In the genomic region with DNA sequence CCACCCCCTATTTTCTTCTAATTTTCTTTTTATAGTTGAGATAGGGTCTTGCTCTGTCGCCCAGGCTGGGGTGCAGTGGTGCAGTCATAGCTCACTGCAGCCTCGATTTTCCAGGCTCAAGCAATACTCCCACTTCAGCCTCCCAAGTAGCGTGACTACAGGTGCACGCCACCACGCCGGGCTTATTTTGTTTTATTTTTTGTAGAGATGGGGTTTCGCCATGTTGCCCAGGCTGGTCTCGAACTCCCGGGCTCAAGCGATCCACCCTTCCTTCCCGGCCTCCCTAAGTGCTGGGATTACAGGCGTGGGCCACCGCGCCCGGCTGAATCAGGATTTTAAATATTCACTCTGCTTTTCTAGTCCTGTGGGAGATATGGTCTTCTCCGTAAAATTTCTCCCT, we compare ENCODE assay signal across 18 cellular contexts. TPM values are rescaled to one million over a fixed set of nuclear protein-coding genes. Genes with fewer than 3 reads are reported as not detected.
DNase-seq lines count a peak whose midpoint lies in the region; ATAC-seq and TF ChIP-seq lines count a peak whose summit lies in the region.
"Had no signal": no experiment of that assay in that cellular context is flagged by ENCODE, and none has a peak within 500 bp of the region (broad histone marks: within the 10 kb centered on the region; RNA-seq: fewer than 3 reads in every experiment).

No MANE protein-coding gene starts in this region.

- H3K9ac ChIP-seq in SK-N-SH (no peak overlapping the region), SU-DHL-6 (ENCODE audit: low read length) (no peak overlapping the region), iPS-15b (ENCODE audit: low read depth, low read length) (no peak overlapping the region)

- no peak for TF ChIP-seq EP300 in SK-N-SH (IDR thresholded peaks at IDR 0.05; ENCODE audit: borderline replicate concordance in 1 of 2, low read depth in 1 of 2, low read length in 1 of 2)

- CTCF ChIA-PET in SK-N-SH (lab: Yijun Ruan, JAX), result interaction anchor here (0.6 to 1.6 kb wide), 4 partner anchors 53 to 295 kb away, joined by 3 to 7 read pairs (median 3); no protein-coding TSS in a partner anchor

- H3K27ac Mint-ChIP-seq in progenitor cell of endocrine pancreas, result no peak overlapping the region

- H2AFZ ChIP-seq in SK-N-SH (ENCODE audit: low read depth) (peak overlapping the region; percentile 100; the same call in 1 of the 2 replicates), SU-DHL-6 (ENCODE audit: low read depth, low read length, severe bottlenecking) (peak overlapping the region; percentile 98)

- DNase-seq in SK-N-SH (no peak), progenitor cell of endocrine pancreas (ENCODE audit: low spot score, unreplicated experiment) (no peak), NCI-H1105 treated with DMSO at 0.1 percent for 48 hours (lab: John Stamatoyannopoulos, UW) (no peak), OCI-M2 (lab: John Stamatoyannopoulos, UW; ENCODE audit: unreplicated experiment) (no peak)
- DNase-seq: 8988T; activated CD8-positive, alpha-beta memory T cell treated with anti-CD3 and anti-CD28 coated beads, Interleukin-2, amount 50 U/mL, for 48 hours; activated naive CD4-positive, alpha-beta T cell treated with anti-CD3 and anti-CD28 coated beads, Interleukin-2, amount 50 U/mL, for 16 hours; effector CD4-positive, alpha-beta T cell; Kasumi-1; left ventricle myocardium superior; NCI-H1694; T-helper 1 cell had no signal

- H3K9me3 Mint-ChIP-seq in progenitor cell of endocrine pancreas (ENCODE audit: low read depth), result no peaks in the 10 kb centered on the region
- H3K9me3 Mint-ChIP-seq: stimulated activated naive CD8-positive, alpha-beta T cell treated with anti-CD3 and anti-CD28 coated beads, Interleukin-15, Interleukin-2, amounts not matched to agents 100 ng/mL and 50 ng/mL, for 24 hours had no signal

- peak overlapping the region; percentile 92 for H3K4me3 Mint-ChIP-seq in progenitor cell of endocrine pancreas (ENCODE audit: low read depth)

- H3K9me2 ChIP-seq in SK-N-SH, result no peaks in the 10 kb centered on the region
- H3K9me2 ChIP-seq in SU-DHL-6 (replicated peaks; ENCODE audit: insufficient read depth, low read length), result no peaks in the 10 kb centered on the region

- H4K20me1 ChIP-seq in SK-N-SH (ENCODE audit: insufficient read depth) (no peaks in the 10 kb centered on the region), SU-DHL-6 (ENCODE audit: low read depth, low read length) (no peaks in the 10 kb centered on the region)

- POLR2A ChIA-PET in SK-N-SH (lab: Yijun Ruan, JAX), result interaction anchor here (1.3 kb wide), 1 partner anchor 9 kb away, joined by 15 read pairs; a partner anchor contains a TSS

- TF ChIP-seq CTCF in SK-N-SH (IDR thresholded peaks at IDR 0.05), result no peak
- no peak for TF ChIP-seq CTCF in SU-DHL-6 (IDR thresholded peaks at IDR 0.05; ENCODE audit: insufficient read depth, low read length, poor library complexity, severe bottlenecking)
- TF ChIP-seq CTCF in progenitor cell of endocrine pancreas (IDR thresholded peaks at IDR 0.05; ENCODE audit: unreplicated experiment), result no peak

- H3K4me1 ChIP-seq in SK-N-SH (ENCODE audit: control insufficient read depth in 1 of 2, insufficient read depth in 2 of 2, low read depth in 1 of 2, low read length in 1 of 2) (no peaks in the 10 kb centered on the region; a peak in 1 of 4 replicates), iPS-15b (ENCODE audit: control insufficient read depth, insufficient read depth, low read length) (no peaks in the 10 kb centered on the region)

- no peak for ATAC-seq in SK-N-SH treated with all-trans-retinoic acid at 6 μM for 48 hours
- no peak for ATAC-seq in HG03175 (IDR thresholded peaks at IDR 0.05; ENCODE audit: unreplicated experiment)
- ATAC-seq: activated CD4-positive, CD25-positive, alpha-beta regulatory T cell treated with anti-CD3 and anti-CD28 coated beads, Interleukin-2, amount 50 U/mL, for 24 hours had no signal

- no peaks in the 10 kb centered on the region for H3K9me3 ChIP-seq in SK-N-SH
- no peaks in the 10 kb centered on the region for H3K9me3 ChIP-seq in SU-DHL-6 (ENCODE audit: insufficient read depth, low read length)
- no peaks in the 10 kb centered on the region for H3K9me3 ChIP-seq in iPS-15b (ENCODE audit: control insufficient read depth, insufficient read depth, low read length)

- H3K27me3 ChIP-seq in SK-N-SH (ENCODE audit: insufficient read depth) (no peaks in the 10 kb centered on the region), SU-DHL-6 (ENCODE audit: low read length) (no peaks in the 10 kb centered on the region), iPS-15b (ENCODE audit: control insufficient read depth, insufficient read depth, low read length) (peaks cover 3% of the 10 kb centered on the region)

- TF ChIP-seq RAD21 in SK-N-SH (IDR thresholded peaks at IDR 0.05; ENCODE audit: low read length), result no peak

- H3K4me1 Mint-ChIP-seq in progenitor cell of endocrine pancreas (ENCODE audit: low read depth), result peaks cover 7% of the 10 kb centered on the region

- H3K36me3 ChIP-seq in SK-N-SH (replicated peaks in 1 of 2; ENCODE audit: control insufficient read depth in 1 of 2, insufficient read depth in 2 of 2, low read length in 1 of 2), result peaks cover 6 to 8% of the 10 kb centered on the region in 2 experiments
- no peaks in the 10 kb centered on the region for H3K36me3 ChIP-seq in SU-DHL-6 (ENCODE audit: low read length)
- H3K36me3 ChIP-seq in iPS-15b (ENCODE audit: control insufficient read depth, insufficient read depth, low read length), result no peaks in the 10 kb centered on the region

- 95% methylated on average over 16 of the region's 16 CpGs for WGBS in SK-N-SH (ENCODE audit: low lambda C conversion rate)

- H3K27ac ChIP-seq in SK-N-SH (ENCODE audit: low read depth in 2 of 2, low read length in 1 of 2) (no peak overlapping the region), SU-DHL-6 (ENCODE audit: low read depth, low read length) (no peak overlapping the region)

- H3K4me2 ChIP-seq in SK-N-SH, result 0 out of 2 replicates have a peak overlapping the region, but pooled peaks have one; percentile 98
- H3K4me2 ChIP-seq in SU-DHL-6 (ENCODE audit: low read depth, low read length, poor library complexity, severe bottlenecking), result peak overlapping the region; percentile 90

- peaks cover 23% of the 10 kb centered on the region for H3F3A ChIP-seq in SK-N-SH (replicated peaks; ENCODE audit: insufficient read depth)
- peaks cover 3% of the 10 kb centered on the region; the same call in 1 of the 2 replicates for H3F3A ChIP-seq in SU-DHL-6 (ENCODE audit: insufficient read depth)

- H3K27me3 Mint-ChIP-seq in progenitor cell of endocrine pancreas, result no peaks in the 10 kb centered on the region
- H3K27me3 Mint-ChIP-seq: stimulated activated naive CD8-positive, alpha-beta T cell treated with anti-CD3 and anti-CD28 coated beads, Interleukin-15, Interleukin-2, amounts not matched to agents 100 ng/mL and 50 ng/mL, for 24 hours had no signal

- H3K36me3 Mint-ChIP-seq in progenitor cell of endocrine pancreas (ENCODE audit: insufficient read depth), result peaks cover 9% of the 10 kb centered on the region

- H3K4me3 ChIP-seq in SK-N-SH (ENCODE audit: low read depth in 2 of 2, low read length in 1 of 2), result no peak overlapping the region
- no peak overlapping the region for H3K4me3 ChIP-seq in SU-DHL-6 (ENCODE audit: insufficient read depth, low read length, poor library complexity, severe bottlenecking)
- peak overlapping the region; percentile 79 for H3K4me3 ChIP-seq in iPS-15b (ENCODE audit: low read depth, low read length)

- H3K79me2 ChIP-seq in SK-N-SH (ENCODE audit: insufficient read depth) (no peaks in the 10 kb centered on the region), SU-DHL-6 (ENCODE audit: insufficient read depth, low read length) (no peaks in the 10 kb centered on the region)

TF ChIP-seq in SK-N-SH, 30 proteins besides CTCF, POLR2A, EP300 and RAD21 (continues in another document):
- TF ChIP-seq FOSL2 (IDR thresholded peaks at IDR 0.05; ENCODE audit: borderline replicate concordance, low read depth) (no peak), NRF1 (IDR thresholded peaks at IDR 0.05; ENCODE audit: low read depth, low read length) (no peak), TAF1 (IDR thresholded peaks at IDR 0.05; ENCODE audit: borderline replicate concordance, low read depth, low read length) (no peak), CHD2 (IDR thresholded peaks at IDR 0.05; ENCODE audit: low read length, partially characterized antibody) (no peak)
- TF ChIP-seq, protein P1, sequence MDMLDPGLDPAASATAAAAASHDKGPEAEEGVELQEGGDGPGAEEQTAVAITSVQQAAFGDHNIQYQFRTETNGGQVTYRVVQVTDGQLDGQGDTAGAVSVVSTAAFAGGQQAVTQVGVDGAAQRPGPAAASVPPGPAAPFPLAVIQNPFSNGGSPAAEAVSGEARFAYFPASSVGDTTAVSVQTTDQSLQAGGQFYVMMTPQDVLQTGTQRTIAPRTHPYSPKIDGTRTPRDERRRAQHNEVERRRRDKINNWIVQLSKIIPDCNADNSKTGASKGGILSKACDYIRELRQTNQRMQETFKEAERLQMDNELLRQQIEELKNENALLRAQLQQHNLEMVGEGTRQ (IDR thresholded peaks at IDR 0.05; ENCODE audit: borderline replicate concordance, low read depth, low read length), result no peak

TF ChIP-seq in SK-N-SH treated with all-trans-retinoic acid at 6 μM for 48 hours, 23 proteins besides CTCF, POLR2A, EP300 and RAD21:
- no peak for TF ChIP-seq SNAI2 (CRISPR knock-in tag; IDR thresholded peaks at IDR 0.05)

RNA-seq across cellular contexts. Expression of a gene that starts 0.9 kb away (rescaled TPM):
- polyA plus RNA-seq in SK-N-SH (2012; rRNA removed), result 1.5 and 2.1 TPM in 2 replicates
- polyA plus RNA-seq in SK-N-SH (2012; cell fraction: cytosol; rRNA removed), result 1.9 and 2.3 TPM in 2 replicates
- 1.2 and 3.3 TPM in 2 replicates for polyA plus RNA-seq in SK-N-SH (2012; cell fraction: nucleus; rRNA removed)
- 19.5 TPM in 2 replicates for total RNA-seq in progenitor cell of endocrine pancreas

RNA-seq across cellular contexts. Expression of a gene that starts 9.5 kb away (rescaled TPM):
- polyA plus RNA-seq in SK-N-SH (2012; rRNA removed), result 11.2 and 15.8 TPM in 2 replicates
- 10.5 and 14.4 TPM in 2 replicates for polyA plus RNA-seq in SK-N-SH (2012; cell fraction: cytosol; rRNA removed)
- 5.9 and 10.6 TPM in 2 replicates for polyA plus RNA-seq in SK-N-SH (2012; cell fraction: nucleus; rRNA removed)
- 16.8 and 17.6 TPM in 2 replicates for total RNA-seq in progenitor cell of endocrine pancreas
